In the genomic region with DNA sequence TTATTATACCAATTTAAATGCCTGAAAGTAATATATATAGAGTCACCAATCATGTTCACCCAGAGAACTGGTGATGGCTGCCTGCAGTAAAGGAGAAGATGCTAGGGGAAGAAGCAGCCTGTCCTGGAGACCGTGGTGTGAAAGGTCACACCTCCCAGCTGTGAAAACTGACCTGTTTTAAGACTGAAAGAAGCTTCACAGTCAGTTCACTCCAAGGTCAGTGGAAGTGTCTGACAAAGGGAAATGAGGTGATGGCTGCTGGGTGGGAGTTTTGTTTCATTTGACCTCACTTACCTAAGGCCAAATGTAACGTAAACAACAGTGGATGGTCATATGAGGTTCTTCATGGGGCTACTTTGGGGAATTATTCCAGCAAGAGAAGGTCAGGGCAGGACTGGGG, we compare ENCODE assay signal across 13 cellular contexts.
DNase-seq lines count a peak whose midpoint lies in the region; ATAC-seq and TF ChIP-seq lines count a peak whose summit lies in the region.
"Had no signal": no experiment of that assay in that cellular context is flagged by ENCODE, and none has a peak within 500 bp of the region (broad histone marks: within the 10 kb centered on the region; RNA-seq: fewer than 3 reads in every experiment).

No MANE protein-coding gene starts in this region.

- ATAC-seq in GM18520 (IDR thresholded peaks at IDR 0.05; ENCODE audit: unreplicated experiment) (peak; percentile 97), GM21423 (IDR thresholded peaks at IDR 0.05; ENCODE audit: unreplicated experiment) (peak; percentile 66), HG03135 (IDR thresholded peaks at IDR 0.05; ENCODE audit: unreplicated experiment) (peak; percentile 74)
- ATAC-seq in effector memory CD8-positive, alpha-beta T cell (replicated peaks) = peak; percentile 67

- no peaks in the 10 kb centered on the region for H4K20me1 ChIP-seq in mammary epithelial cell (ENCODE audit: insufficient read depth, low read length)

- H3K4me1 ChIP-seq in mammary epithelial cell (ENCODE audit: insufficient read depth, low read length) = no peaks in the 10 kb centered on the region

- CTCF ChIA-PET in mammary epithelial cell (lab: Charles Lee; ENCODE audit: low non-redundant PET) = no interaction called here

- no peaks in the 10 kb centered on the region for H3K79me2 ChIP-seq in mammary epithelial cell (ENCODE audit: insufficient read depth, low read length)

- peaks cover 8 to 15% of the 10 kb centered on the region in 2 donors for H3K9me3 Mint-ChIP-seq in effector memory CD8-positive, alpha-beta T cell

- in situ Hi-C loops in mammary epithelial cell (cut with MboI; ENCODE audit: low sequenced_read_pairs in 2 of 2) = no loop called here

- H3K27me3 ChIP-seq in mammary epithelial cell (ENCODE audit: insufficient read depth, low read length) = no peaks in the 10 kb centered on the region
- H3K27me3 ChIP-seq: right atrium auricular region had no signal

- dilution Hi-C loops in mammary epithelial cell (cut with HindIII; ENCODE audit: low sequenced_read_pairs) = no loop called here

- H3K27me3 Mint-ChIP-seq in effector memory CD8-positive, alpha-beta T cell = no peaks in the 10 kb centered on the region
- H3K27me3 Mint-ChIP-seq: activated T-cell treated with anti-CD3 and anti-CD28 coated beads, Interleukin-2, amount 50 U/mL, for 24 hours had no signal

- H3K27ac ChIP-seq in mammary epithelial cell (ENCODE audit: insufficient read depth, low read depth, low read length) = no peak overlapping the region
- H3K27ac ChIP-seq: right atrium auricular region had no signal

- no peak overlapping the region for H3K4me3 ChIP-seq in mammary epithelial cell (replicated peaks in 1 of 3; ENCODE audit: insufficient read depth in 1 of 3, low read depth in 2 of 3, low read length in 3 of 3)
- H3K4me3 ChIP-seq: right atrium auricular region had no signal

- H3K4me2 ChIP-seq in mammary epithelial cell (ENCODE audit: insufficient read depth, low read depth, low read length) = no peak overlapping the region

- H3K4me3 Mint-ChIP-seq in effector memory CD8-positive, alpha-beta T cell = peak overlapping the region in 1 of 2 donors; percentile 4
- H3K4me3 Mint-ChIP-seq: activated T-cell treated with anti-CD3 and anti-CD28 coated beads, Interleukin-2, amount 50 U/mL, for 24 hours had no signal

- 91% methylated on average over 2 of the region's 2 CpGs for WGBS in mammary epithelial cell (ENCODE audit: low coverage, missing lambda C conversion rate)

- H3K9me3 ChIP-seq in mammary epithelial cell (replicated peaks; ENCODE audit: insufficient read depth, low read length) = no peaks in the 10 kb centered on the region
- H3K9me3 ChIP-seq: right atrium auricular region had no signal

- peaks cover 9% of the 10 kb centered on the region for H3K36me3 Mint-ChIP-seq in effector memory CD8-positive, alpha-beta T cell (ENCODE audit: insufficient read depth)

- H3K9ac ChIP-seq in mammary epithelial cell (ENCODE audit: insufficient read depth, low read length) = no peak overlapping the region

- peak overlapping the region; percentile 91 to 92 for H3K27ac Mint-ChIP-seq in effector memory CD8-positive, alpha-beta T cell
- H3K27ac Mint-ChIP-seq: activated T-cell treated with anti-CD3 and anti-CD28 coated beads, Interleukin-2, amount 50 U/mL, for 24 hours had no signal

- DNase-seq in effector memory CD8-positive, alpha-beta T cell = no peak
- no peak for DNase-seq in NK-92 treated with Interleukin-12 subunit alpha and Interleukin-12 subunit beta, amount 100 ng/mL, for 24 hours (lab: John Stamatoyannopoulos, UW)
- no peak for DNase-seq in NCI-H1436 (lab: John Stamatoyannopoulos, UW)
- DNase-seq in mammary epithelial cell = no peak
- DNase-seq: activated T-cell treated with anti-CD3 and anti-CD28 coated beads, Interleukin-2, amount 50 U/mL, for 24 hours; DMS 273 treated with DMSO at 0.1 percent for 48 hours; KG1; NCI-H446 treated with DMSO at 0.1 percent for 48 hours; SW 1271 had no signal

- intact Hi-C loops in mammary epithelial cell (cut with micrococcal nuclease) = no loop called here

- TF ChIP-seq CTCF in mammary epithelial cell (conservative IDR thresholded peaks at IDR 0.05 in 1 of 2, IDR thresholded peaks at IDR 0.05 in 1 of 2; ENCODE audit: extremely low read depth in 1 of 2, insufficient read depth in 1 of 2, low read depth in 1 of 2, low read length in 2 of 2) = no peak

- H3K4me1 Mint-ChIP-seq in effector memory CD8-positive, alpha-beta T cell (ENCODE audit: low read depth in 2 of 2) = peaks cover 62 to 72% of the 10 kb centered on the region in 2 donors

- H3K36me3 ChIP-seq in mammary epithelial cell (ENCODE audit: insufficient read depth, low read length) = no peaks in the 10 kb centered on the region
- H3K36me3 ChIP-seq: right atrium auricular region had no signal

- no TSS peak for BruUV-seq in mammary epithelial cell (replicated peaks; lab: Mats Ljungman, UMichigan)

- no peak overlapping the region for H2AFZ ChIP-seq in mammary epithelial cell (ENCODE audit: low read depth, low read length)
